ENCODE assay signal across 14 cellular contexts in genomic region chr13:23707674-23708073, GRCh38.
DNase-seq lines count a peak whose midpoint lies in the region; ATAC-seq and TF ChIP-seq lines count a peak whose summit lies in the region.
"Had no signal": no experiment of that assay in that cellular context is flagged by ENCODE, and none has a peak within 500 bp of the region (broad histone marks: within the 10 kb centered on the region; RNA-seq: fewer than 3 reads in every experiment).

No MANE protein-coding gene starts in this region.

- no peak overlapping the region for H3K4me3 ChIP-seq in HFF-Myc (replicated peaks; ENCODE audit: low read depth, low read length)
- H3K4me3 ChIP-seq: gastrocnemius medialis, HAP-1, ovary had no signal

- peak; percentile 35 for TF ChIP-seq CTCF in HFF-Myc (IDR thresholded peaks at IDR 0.05; ENCODE audit: low read depth, low read length, missing control alignments)
- peak; percentile 55 for TF ChIP-seq CTCF in VCaP (conservative IDR thresholded peaks at IDR 0.05)

- ATAC-seq in HG03135 (IDR thresholded peaks at IDR 0.05; ENCODE audit: unreplicated experiment) (no peak), HG02623 (IDR thresholded peaks at IDR 0.05; ENCODE audit: unreplicated experiment) (no peak)
- ATAC-seq: gastrocnemius medialis had no signal

- DNase-seq in COLO668 (lab: John Stamatoyannopoulos, UW; ENCODE audit: unreplicated experiment) (peak; percentile 42), HFF-Myc (ENCODE audit: extremely low read depth, low read depth) (no peak), iris pigment epithelial cell (ENCODE audit: low read depth) (peak; percentile 67), COR-L47 (lab: John Stamatoyannopoulos, UW) (no peak), NCI-H1105 (lab: John Stamatoyannopoulos, UW) (no peak)
- DNase-seq: gastrocnemius medialis; KG1; ovary; stimulated activated CD8-positive, alpha-beta memory T cell treated with anti-CD3 and anti-CD28 coated beads, Interleukin-4, amount 100 ng/mL, for 48 hours had no signal

- H3K27ac ChIP-seq in VCaP: no peak overlapping the region
- H3K27ac ChIP-seq: gastrocnemius medialis, ovary, RWPE1 had no signal

Comparison
In these comparisons a context has a peak if more than half of its experiments do, and no peak if none do; other contexts are left out.
1. DNase-seq: peak in COLO668 (single experiment) and iris pigment epithelial cell (single experiment); none in HFF-Myc (single experiment), COR-L47 (single experiment) and NCI-H1105 (single experiment).